ENCODE assay signal across 1 cellular context in the genomic region with DNA sequence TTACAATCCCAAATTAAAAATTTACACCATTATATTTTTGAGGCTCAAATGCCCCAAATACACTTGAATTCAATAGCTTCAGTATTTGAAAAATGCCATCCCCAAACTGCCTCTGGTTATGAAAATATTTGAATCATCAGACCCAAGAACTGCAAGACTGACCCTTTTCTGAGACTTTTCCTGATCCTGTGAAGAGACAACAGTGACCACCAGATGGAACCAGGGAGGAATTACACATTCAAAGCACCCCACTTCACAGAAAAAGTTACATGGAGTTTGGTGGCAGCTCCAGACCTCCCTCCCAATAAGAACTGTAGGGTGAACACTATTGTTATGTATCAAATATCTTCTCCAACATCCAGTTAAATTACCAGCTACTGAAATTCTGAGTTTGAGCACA.
TF ChIP-seq lines count a peak whose summit lies in the region.

No MANE protein-coding gene starts in this region.

TF ChIP-seq in liver, 16 proteins besides CTCF, POLR2A, EP300 and RAD21 (continued from another document):
- TF ChIP-seq, protein P1, sequence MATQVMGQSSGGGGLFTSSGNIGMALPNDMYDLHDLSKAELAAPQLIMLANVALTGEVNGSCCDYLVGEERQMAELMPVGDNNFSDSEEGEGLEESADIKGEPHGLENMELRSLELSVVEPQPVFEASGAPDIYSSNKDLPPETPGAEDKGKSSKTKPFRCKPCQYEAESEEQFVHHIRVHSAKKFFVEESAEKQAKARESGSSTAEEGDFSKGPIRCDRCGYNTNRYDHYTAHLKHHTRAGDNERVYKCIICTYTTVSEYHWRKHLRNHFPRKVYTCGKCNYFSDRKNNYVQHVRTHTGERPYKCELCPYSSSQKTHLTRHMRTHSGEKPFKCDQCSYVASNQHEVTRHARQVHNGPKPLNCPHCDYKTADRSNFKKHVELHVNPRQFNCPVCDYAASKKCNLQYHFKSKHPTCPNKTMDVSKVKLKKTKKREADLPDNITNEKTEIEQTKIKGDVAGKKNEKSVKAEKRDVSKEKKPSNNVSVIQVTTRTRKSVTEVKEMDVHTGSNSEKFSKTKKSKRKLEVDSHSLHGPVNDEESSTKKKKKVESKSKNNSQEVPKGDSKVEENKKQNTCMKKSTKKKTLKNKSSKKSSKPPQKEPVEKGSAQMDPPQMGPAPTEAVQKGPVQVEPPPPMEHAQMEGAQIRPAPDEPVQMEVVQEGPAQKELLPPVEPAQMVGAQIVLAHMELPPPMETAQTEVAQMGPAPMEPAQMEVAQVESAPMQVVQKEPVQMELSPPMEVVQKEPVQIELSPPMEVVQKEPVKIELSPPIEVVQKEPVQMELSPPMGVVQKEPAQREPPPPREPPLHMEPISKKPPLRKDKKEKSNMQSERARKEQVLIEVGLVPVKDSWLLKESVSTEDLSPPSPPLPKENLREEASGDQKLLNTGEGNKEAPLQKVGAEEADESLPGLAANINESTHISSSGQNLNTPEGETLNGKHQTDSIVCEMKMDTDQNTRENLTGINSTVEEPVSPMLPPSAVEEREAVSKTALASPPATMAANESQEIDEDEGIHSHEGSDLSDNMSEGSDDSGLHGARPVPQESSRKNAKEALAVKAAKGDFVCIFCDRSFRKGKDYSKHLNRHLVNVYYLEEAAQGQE (IDR thresholded peaks at IDR 0.05): no peak
- TF ChIP-seq YY1 (IDR thresholded peaks at IDR 0.05) (no peak), FOXA1 (IDR thresholded peaks at IDR 0.05) (no peak), HNF4G (IDR thresholded peaks at IDR 0.05) (no peak), EGR1 (IDR thresholded peaks at IDR 0.05; ENCODE audit: low read depth in 2 of 2) (no peak), JUND (IDR thresholded peaks at IDR 0.05) (no peak), TAF1 (conservative IDR thresholded peaks at IDR 0.05) (no peak), GABPA (IDR thresholded peaks at IDR 0.05 in 1 of 2, conservative IDR thresholded peaks at IDR 0.05 in 1 of 2) (no peak), RXRA (IDR thresholded peaks at IDR 0.05) (no peak), HNF4A (conservative IDR thresholded peaks at IDR 0.05) (no peak), FOXA2 (IDR thresholded peaks at IDR 0.05) (no peak)
- TF ChIP-seq, protein P2, sequence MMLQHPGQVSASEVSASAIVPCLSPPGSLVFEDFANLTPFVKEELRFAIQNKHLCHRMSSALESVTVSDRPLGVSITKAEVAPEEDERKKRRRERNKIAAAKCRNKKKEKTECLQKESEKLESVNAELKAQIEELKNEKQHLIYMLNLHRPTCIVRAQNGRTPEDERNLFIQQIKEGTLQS (IDR thresholded peaks at IDR 0.05): no peak
- TF ChIP-seq, protein P3, sequence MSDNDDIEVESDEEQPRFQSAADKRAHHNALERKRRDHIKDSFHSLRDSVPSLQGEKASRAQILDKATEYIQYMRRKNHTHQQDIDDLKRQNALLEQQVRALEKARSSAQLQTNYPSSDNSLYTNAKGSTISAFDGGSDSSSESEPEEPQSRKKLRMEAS (IDR thresholded peaks at IDR 0.05): no peak
